Comparison of ENCODE assay signal across 15 cellular contexts in genomic region chr20:36035720-36036119, GRCh38.
A peak's percentile ranks its signal among the peaks of the same experiment; 100 is the strongest.
DNase-seq lines count a peak whose midpoint lies in the region; ATAC-seq, FAIRE-seq and TF ChIP-seq lines count a peak whose summit lies in the region.
"Had no signal": no experiment of that assay in that cellular context is flagged by ENCODE, and none has a peak within 500 bp of the region (broad histone marks: within the 10 kb centered on the region; RNA-seq: fewer than 3 reads in every experiment).

No MANE protein-coding gene starts in this region.

- CTCF ChIA-PET in activated CD8-positive, alpha-beta memory T cell treated with anti-CD3 and anti-CD28 coated beads, Interleukin-2, amount 10 ng/mL, durations not matched to agents 7 days and 5 days (lab: Charles Lee) = no interaction called here

- in situ Hi-C loops in T47D (cut with HindIII; ENCODE audit: low pct_unique_long_range_greater_than_20kb, low sequenced_read_pairs) = no loop called here

- no peak overlapping the region for H3K4me3 Mint-ChIP-seq in activated CD8-positive, alpha-beta memory T cell treated with anti-CD3 and anti-CD28 coated beads, Interleukin-2, amount 10 ng/mL, durations not matched to agents 7 days and 5 days
- no peak overlapping the region for H3K4me3 Mint-ChIP-seq in mesothelial cell of epicardium
- H3K4me3 Mint-ChIP-seq: activated naive CD4-positive, alpha-beta T cell treated with anti-CD3 and anti-CD28 coated beads for 36 hours had no signal

- no peaks in the 10 kb centered on the region for H3K36me3 Mint-ChIP-seq in activated CD8-positive, alpha-beta memory T cell treated with anti-CD3 and anti-CD28 coated beads, Interleukin-2, amount 10 ng/mL, durations not matched to agents 7 days and 5 days
- H3K36me3 Mint-ChIP-seq in mesothelial cell of epicardium = peaks cover 3% of the 10 kb centered on the region

- TF ChIP-seq POLR2A in H54 (IDR thresholded peaks at IDR 0.05; ENCODE audit: low read depth, low read length) = no peak

- DNase-seq in A172 (ENCODE audit: low spot score) = peak; percentile 84
- DNase-seq in H54 (ENCODE audit: insufficient read length, low spot score) = peak; percentile 38
- DNase-seq in NCI-H69 (lab: John Stamatoyannopoulos, UW) = peak; percentile 13
- DNase-seq in T47D (ENCODE audit: low read depth in 1 of 2, low spot score in 1 of 2) = peak; percentile 31 to 48
- no peak for DNase-seq in inferior parietal cortex (ENCODE audit: extremely low spot score)
- no peak for DNase-seq in activated CD8-positive, alpha-beta memory T cell treated with anti-CD3 and anti-CD28 coated beads, Interleukin-2, amount 10 ng/mL, durations not matched to agents 7 days and 5 days
- DNase-seq in ecto neural progenitor cell (ENCODE audit: low spot score) = no peak
- no peak for DNase-seq in mesothelial cell of epicardium (ENCODE audit: low spot score in 2 of 2, unreplicated experiment in 2 of 2)
- DNase-seq: activated naive CD4-positive, alpha-beta T cell treated with anti-CD3 and anti-CD28 coated beads for 36 hours; Caco-2; caudate nucleus; NCI-H146; NCI-H446 treated with DMSO at 0.1 percent for 48 hours; stimulated activated CD4-positive, alpha-beta T cell treated with anti-CD3 and anti-CD28 coated beads, Interleukin-12 subunit alpha, Interleukin-12 subunit beta, amount 100 ng/mL, for 4 hours; T1000 had no signal

- no peaks in the 10 kb centered on the region for H3K4me1 Mint-ChIP-seq in activated CD8-positive, alpha-beta memory T cell treated with anti-CD3 and anti-CD28 coated beads, Interleukin-2, amount 10 ng/mL, durations not matched to agents 7 days and 5 days
- H3K4me1 Mint-ChIP-seq in mesothelial cell of epicardium = peaks cover 4% of the 10 kb centered on the region

- peak; percentile 73 for FAIRE-seq in H54 (lab: Jason Lieb, UNC)

- peaks cover 2% of the 10 kb centered on the region for H3K27me3 Mint-ChIP-seq in activated CD8-positive, alpha-beta memory T cell treated with anti-CD3 and anti-CD28 coated beads, Interleukin-2, amount 10 ng/mL, durations not matched to agents 7 days and 5 days
- no peaks in the 10 kb centered on the region for H3K27me3 Mint-ChIP-seq in mesothelial cell of epicardium (ENCODE audit: low read depth)

- ATAC-seq in activated CD8-positive, alpha-beta memory T cell treated with anti-CD3 and anti-CD28 coated beads, Interleukin-2, amount 10 ng/mL, durations not matched to agents 7 days and 5 days = no peak

- H3K9me3 Mint-ChIP-seq in activated CD8-positive, alpha-beta memory T cell treated with anti-CD3 and anti-CD28 coated beads, Interleukin-2, amount 10 ng/mL, durations not matched to agents 7 days and 5 days (ENCODE audit: low read depth) = no peaks in the 10 kb centered on the region
- H3K9me3 Mint-ChIP-seq in mesothelial cell of epicardium = peaks cover 3% of the 10 kb centered on the region
- H3K9me3 Mint-ChIP-seq: activated naive CD4-positive, alpha-beta T cell treated with anti-CD3 and anti-CD28 coated beads for 36 hours had no signal

- TF ChIP-seq CTCF in mesothelial cell of epicardium (IDR thresholded peaks at IDR 0.05; ENCODE audit: unreplicated experiment) = no peak

- no peak overlapping the region for H3K27ac Mint-ChIP-seq in activated CD8-positive, alpha-beta memory T cell treated with anti-CD3 and anti-CD28 coated beads, Interleukin-2, amount 10 ng/mL, durations not matched to agents 7 days and 5 days
- no peak overlapping the region for H3K27ac Mint-ChIP-seq in mesothelial cell of epicardium
- H3K27ac Mint-ChIP-seq: activated naive CD4-positive, alpha-beta T cell treated with anti-CD3 and anti-CD28 coated beads for 36 hours had no signal

Comparison
In these comparisons a context has a peak if more than half of its experiments do, and no peak if none do; other contexts are left out.
1. DNase-seq: peak in A172 (single experiment), H54 (single experiment), NCI-H69 (single experiment) and T47D (2 of 2); none in inferior parietal cortex (single experiment), activated CD8-positive, alpha-beta memory T cell treated with anti-CD3 and anti-CD28 coated beads, Interleukin-2, amount 10 ng/mL, durations not matched to agents 7 days and 5 days (single experiment), ecto neural progenitor cell (single experiment) and mesothelial cell of epicardium (0 of 2).